1 cellular context compared by ENCODE assay signal in genomic region chr3:51929420-51930003, GRCh38.
TF ChIP-seq lines count a peak whose summit lies in the region.

No MANE protein-coding gene starts in this region.

TF ChIP-seq in K562, 482 proteins besides CTCF, POLR2A, EP300 and RAD21:
- peak; percentile 55; the same call in 1 of the 2 replicates for TF ChIP-seq DMBX1 (CRISPR knock-in tag; IDR thresholded peaks at IDR 0.05; ENCODE audit: borderline replicate concordance)
- no peak for TF ChIP-seq ELF4 (CRISPR knock-in tag; IDR thresholded peaks at IDR 0.05)
- peak; percentile 26; the same call in 1 of the 2 replicates for TF ChIP-seq CHAMP1 (IDR thresholded peaks at IDR 0.05)
- peak; percentile 99 for TF ChIP-seq EHMT2 (IDR thresholded peaks at IDR 0.05)
- 0 out of 4 replicates have a peak, but pooled peaks of 1 of the 2 experiments have one; percentile 32 for TF ChIP-seq RCOR1 (IDR thresholded peaks at IDR 0.05; ENCODE audit: borderline replicate concordance in 1 of 2, low read depth in 2 of 2, low read length in 2 of 2)
- TF ChIP-seq REST (CRISPR knock-in tag; IDR thresholded peaks at IDR 0.05; ENCODE audit: low read depth), result peak; percentile 95
- TF ChIP-seq SAP30 (IDR thresholded peaks at IDR 0.05; ENCODE audit: borderline replicate concordance, insufficient read depth, low read depth, low read length, poor library complexity, severe bottlenecking), result no peak
- TF ChIP-seq AFF1 (IDR thresholded peaks at IDR 0.05; ENCODE audit: low read depth in 1 of 2, partially characterized antibody in 2 of 2), result peak in 1 of 2 experiments; percentile 87
- no peak for TF ChIP-seq PHF8 (IDR thresholded peaks at IDR 0.05; ENCODE audit: borderline replicate concordance, low read length)
- TF ChIP-seq NCOA1 (IDR thresholded peaks at IDR 0.05; ENCODE audit: low read depth), result 0 out of 2 replicates have a peak, but pooled peaks have one; percentile 39
- TF ChIP-seq SAFB (IDR thresholded peaks at IDR 0.05; ENCODE audit: borderline replicate concordance, low read depth, low read length), result no peak
- peak; percentile 4; the same call in 1 of the 2 replicates for TF ChIP-seq SPI1 (IDR thresholded peaks at IDR 0.05; ENCODE audit: borderline replicate concordance, low read depth, low read length)
- TF ChIP-seq HDAC2 (IDR thresholded peaks at IDR 0.05), result peak; percentile 51; the same call in 1 of the 2 replicates
- TF ChIP-seq MIER1 (IDR thresholded peaks at IDR 0.05; ENCODE audit: low read depth), result peak; percentile 96
- peak; percentile 74; the same call in 1 of the 2 replicates for TF ChIP-seq PRMT5 (CRISPR knock-in tag; IDR thresholded peaks at IDR 0.05)
- TF ChIP-seq ZNF766 (CRISPR knock-in tag; conservative IDR thresholded peaks at IDR 0.05), result 0 out of 2 replicates have a peak, but pooled peaks have one; percentile 31
- no peak for TF ChIP-seq ZFP91 (CRISPR knock-in tag; IDR thresholded peaks at IDR 0.05)
